ENCODE assay signal across 8 cellular contexts in the genomic region with DNA sequence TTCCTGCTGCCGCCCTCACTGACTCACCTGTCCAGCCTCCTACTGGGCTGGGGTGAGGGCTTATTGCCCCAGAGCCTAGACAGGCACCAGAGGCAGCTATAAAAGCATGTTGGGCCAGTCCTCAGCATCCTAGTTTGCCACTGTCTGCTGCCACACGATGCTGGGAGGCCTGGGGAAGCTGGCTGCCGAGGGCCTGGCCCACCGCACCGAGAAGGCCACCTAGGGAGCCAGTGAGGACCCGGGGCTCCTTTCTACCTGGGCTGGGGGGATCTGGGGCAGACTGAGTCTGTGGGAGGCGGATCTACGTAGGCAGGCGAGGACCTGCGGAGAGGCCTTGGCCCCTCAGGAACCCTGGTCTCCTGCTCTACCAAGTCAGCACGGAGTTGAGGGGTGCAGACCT. TPM values are rescaled to one million over a fixed set of nuclear protein-coding genes. Genes with fewer than 3 reads are reported as not detected.
"Had no signal": no experiment of that assay in that cellular context is flagged by ENCODE, and none has a peak within 500 bp of the region (broad histone marks: within the 10 kb centered on the region; RNA-seq: fewer than 3 reads in every experiment).

No MANE protein-coding gene starts in this region.

RNA-seq across cellular contexts. Expression of a gene that starts 6.6 kb away (rescaled TPM):
- total RNA-seq: natural killer cell, occipital lobe, progenitor cell of endocrine pancreas, renal cortical epithelial cell, transverse colon had no signal
- polyA plus RNA-seq: naive thymus-derived CD4-positive, alpha-beta T cell; neural cell; psoas muscle had no signal
